16 cellular contexts compared by ENCODE assay signal in genomic region chr16:52741386-52741785, GRCh38.
A peak's percentile ranks its signal among the peaks of the same experiment; 100 is the strongest.
DNase-seq lines count a peak whose midpoint lies in the region; ATAC-seq and TF ChIP-seq lines count a peak whose summit lies in the region.
"Had no signal": no experiment of that assay in that cellular context is flagged by ENCODE, and none has a peak within 500 bp of the region (broad histone marks: within the 10 kb centered on the region; RNA-seq: fewer than 3 reads in every experiment).

No MANE protein-coding gene starts in this region.

- CTCF ChIA-PET in activated CD4-positive, alpha-beta T cell treated with anti-CD3 and anti-CD28 coated beads, Interleukin-2, amount 10 ng/mL, durations not matched to agents 7 days and 5 days (lab: Charles Lee), result no interaction called here

- H3K27ac Mint-ChIP-seq in chondrocyte (ENCODE audit: unreplicated experiment) (no peak overlapping the region), natural killer cell (no peak overlapping the region)
- H3K27ac Mint-ChIP-seq in activated CD4-positive, alpha-beta T cell treated with anti-CD3 and anti-CD28 coated beads, Interleukin-2, amount 10 ng/mL, durations not matched to agents 7 days and 5 days, result no peak overlapping the region
- H3K27ac Mint-ChIP-seq: CD8-positive, alpha-beta T cell had no signal

- TF ChIP-seq CTCF in chondrocyte (IDR thresholded peaks at IDR 0.05) (no peak), natural killer cell (IDR thresholded peaks at IDR 0.05) (no peak)

- intact Hi-C loops in natural killer cell (cut with micrococcal nuclease), result no loop called here

- H3K4me1 ChIP-seq in NT2/D1 (ENCODE audit: insufficient read depth, insufficient read length) (no peaks in the 10 kb centered on the region), neuron (ENCODE audit: insufficient read depth, low read length) (peaks cover 15% of the 10 kb centered on the region)
- H3K4me1 ChIP-seq: Peyer's patch had no signal

- no peak for ATAC-seq in natural killer cell
- ATAC-seq: CD8-positive, alpha-beta T cell; Right ventricle myocardium inferior had no signal

- H3K27me3 ChIP-seq in H7 (ENCODE audit: control insufficient read depth, insufficient read depth, low read length), result no peaks in the 10 kb centered on the region
- no peaks in the 10 kb centered on the region for H3K27me3 ChIP-seq in NT2/D1 (ENCODE audit: insufficient read depth, insufficient read length)
- no peaks in the 10 kb centered on the region for H3K27me3 ChIP-seq in neuron (ENCODE audit: insufficient read depth, low read length)
- H3K27me3 ChIP-seq: Peyer's patch had no signal

- no peak overlapping the region for H3K4me3 Mint-ChIP-seq in chondrocyte (ENCODE audit: unreplicated experiment)
- H3K4me3 Mint-ChIP-seq in activated CD4-positive, alpha-beta T cell treated with anti-CD3 and anti-CD28 coated beads, Interleukin-2, amount 10 ng/mL, durations not matched to agents 7 days and 5 days, result no peak overlapping the region
- H3K4me3 Mint-ChIP-seq in natural killer cell, result no peak overlapping the region
- H3K4me3 Mint-ChIP-seq: CD8-positive, alpha-beta T cell had no signal

- H3K9me3 Mint-ChIP-seq in chondrocyte (ENCODE audit: low read depth) (peaks cover 13% of the 10 kb centered on the region), natural killer cell (peaks cover 5 to 7% of the 10 kb centered on the region in 2 donors)
- H3K9me3 Mint-ChIP-seq in activated CD4-positive, alpha-beta T cell treated with anti-CD3 and anti-CD28 coated beads, Interleukin-2, amount 10 ng/mL, durations not matched to agents 7 days and 5 days, result peaks cover 2% of the 10 kb centered on the region

- H3K36me3 ChIP-seq in H7 (replicated peaks; ENCODE audit: control insufficient read depth, insufficient read depth, low read length) (no peaks in the 10 kb centered on the region), NT2/D1 (ENCODE audit: insufficient read depth, insufficient read length, low read length) (no peaks in the 10 kb centered on the region), neuron (ENCODE audit: insufficient read depth, low read length) (no peaks in the 10 kb centered on the region)
- H3K36me3 ChIP-seq: Peyer's patch had no signal

- no peak overlapping the region for H3K9ac ChIP-seq in NT2/D1 (ENCODE audit: insufficient read length, low read depth)

- POLR2A ChIA-PET in activated CD4-positive, alpha-beta T cell treated with anti-CD3 and anti-CD28 coated beads, Interleukin-2, amount 10 ng/mL, durations not matched to agents 7 days and 5 days (lab: Charles Lee), result no interaction called here

- H3K4me1 Mint-ChIP-seq in chondrocyte (ENCODE audit: low read depth) (no peaks in the 10 kb centered on the region), natural killer cell (no peaks in the 10 kb centered on the region)
- H3K4me1 Mint-ChIP-seq in activated CD4-positive, alpha-beta T cell treated with anti-CD3 and anti-CD28 coated beads, Interleukin-2, amount 10 ng/mL, durations not matched to agents 7 days and 5 days, result no peaks in the 10 kb centered on the region

- H3K36me3 Mint-ChIP-seq in chondrocyte (ENCODE audit: low read depth), result no peaks in the 10 kb centered on the region
- no peaks in the 10 kb centered on the region for H3K36me3 Mint-ChIP-seq in activated CD4-positive, alpha-beta T cell treated with anti-CD3 and anti-CD28 coated beads, Interleukin-2, amount 10 ng/mL, durations not matched to agents 7 days and 5 days (ENCODE audit: low read depth)
- no peaks in the 10 kb centered on the region for H3K36me3 Mint-ChIP-seq in natural killer cell
- H3K36me3 Mint-ChIP-seq: CD8-positive, alpha-beta T cell had no signal

- H3K4me3 ChIP-seq in H7 (ENCODE audit: insufficient read depth, low read depth, low read length) (no peak overlapping the region), NT2/D1 (ENCODE audit: insufficient read length, low read depth) (no peak overlapping the region), neuron (ENCODE audit: low read length) (peak overlapping the region; percentile 12)
- H3K4me3 ChIP-seq: Peyer's patch, SK-N-MC had no signal

- peak; percentile 36 for DNase-seq in H7
- peak; percentile 54 for DNase-seq in NT2/D1 (ENCODE audit: low read depth, low spot score)
- DNase-seq in iPS DF 19.7 (ENCODE audit: low read depth, low spot score), result peak; percentile 23
- no peak for DNase-seq in NCI-H2196 treated with DMSO at 0.1 percent for 48 hours (lab: John Stamatoyannopoulos, UW; ENCODE audit: unreplicated experiment)
- DNase-seq in chondrocyte (ENCODE audit: low spot score), result no peak
- DNase-seq in activated CD4-positive, alpha-beta T cell treated with anti-CD3 and anti-CD28 coated beads, Interleukin-2, amount 10 ng/mL, durations not matched to agents 7 days and 5 days, result no peak
- no peak for DNase-seq in natural killer cell
- DNase-seq: CD8-positive, alpha-beta T cell; KBM-7; MV-4-11; NCI-H187 treated with DMSO at 0.1 percent for 48 hours; NCI-H774; Peyer's patch had no signal

- peaks cover 2% of the 10 kb centered on the region; the same call in 1 of the 2 replicates for H3K9me3 ChIP-seq in NT2/D1 (ENCODE audit: insufficient read depth, low read length)
- no peaks in the 10 kb centered on the region for H3K9me3 ChIP-seq in neuron (ENCODE audit: low read length)
- H3K9me3 ChIP-seq: Peyer's patch had no signal

- no peaks in the 10 kb centered on the region for H3K27me3 Mint-ChIP-seq in chondrocyte (ENCODE audit: low read depth)
- no peaks in the 10 kb centered on the region for H3K27me3 Mint-ChIP-seq in activated CD4-positive, alpha-beta T cell treated with anti-CD3 and anti-CD28 coated beads, Interleukin-2, amount 10 ng/mL, durations not matched to agents 7 days and 5 days
- peaks cover 0 to 3% of the 10 kb centered on the region in 2 donors for H3K27me3 Mint-ChIP-seq in natural killer cell (ENCODE audit: low read depth in 2 of 2)

- peak overlapping the region; percentile 61 for H2AFZ ChIP-seq in neuron (ENCODE audit: low read depth, low read length)

Comparison
In these comparisons a context has a peak if more than half of its experiments do, and no peak if none do; other contexts are left out.
1. DNase-seq: peak in H7 (single experiment), NT2/D1 (single experiment) and iPS DF 19.7 (single experiment); none in NCI-H2196 treated with DMSO at 0.1 percent for 48 hours (single experiment), chondrocyte (single experiment), activated CD4-positive, alpha-beta T cell treated with anti-CD3 and anti-CD28 coated beads, Interleukin-2, amount 10 ng/mL, durations not matched to agents 7 days and 5 days (single experiment) and natural killer cell (single experiment).